Comparison of ENCODE assay signal across 3 cellular contexts in the genomic region with DNA sequence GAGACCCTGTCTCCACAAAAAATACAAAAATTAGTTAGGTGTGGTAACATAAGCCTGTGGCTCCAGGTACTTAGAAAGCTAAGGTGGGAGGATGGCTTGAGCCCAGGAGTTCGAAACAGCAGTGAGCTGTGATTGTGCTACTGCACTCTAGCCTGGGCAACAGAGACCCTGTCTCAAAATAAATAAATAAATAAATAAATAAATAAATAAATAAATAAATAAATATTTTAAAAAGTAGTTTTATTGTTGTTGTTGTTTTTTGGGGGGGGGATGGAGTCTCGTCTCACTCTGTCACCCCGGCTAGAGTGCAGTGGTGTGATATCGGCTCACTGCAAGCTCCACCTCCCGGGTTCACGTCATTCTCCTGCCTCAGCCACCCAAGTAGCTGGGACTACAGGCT. TPM values are rescaled to one million over a fixed set of nuclear protein-coding genes. Genes with fewer than 3 reads are reported as not detected.
A peak's percentile ranks its signal among the peaks of the same experiment; 100 is the strongest.
DNase-seq lines count a peak whose midpoint lies in the region; ATAC-seq, FAIRE-seq and TF ChIP-seq lines count a peak whose summit lies in the region.
"Not testable (repeated sequence)": the region's sequence is repeated elsewhere in the genome, so short reads cannot be mapped to it uniquely, and the experiment has no call there.

No MANE protein-coding gene starts in this region.

- H3K27ac ChIP-seq in A549; HEK293 (ENCODE audit: extremely low read depth, low read depth, low read length): not testable (repeated sequence)

- not testable (repeated sequence) for FAIRE-seq in A549 (lab: Jason Lieb, UNC)

- WGBS in A549 (ENCODE audit: missing lambda C conversion rate): 86% methylated on average over 6 of the region's 6 CpGs

- TF ChIP-seq EP300 in A549 (IDR thresholded peaks at IDR 0.05): not testable (repeated sequence)

- TF ChIP-seq RAD21 in A549 (conservative IDR thresholded peaks at IDR 0.05 in 1 of 2, IDR thresholded peaks at IDR 0.05 in 1 of 2): not testable (repeated sequence)

- H3K36me3 ChIP-seq in HEK293 (ENCODE audit: control insufficient read depth in 2 of 2, insufficient read depth in 1 of 2, low read length in 2 of 2): not testable (repeated sequence)

- H3K4me1 Mint-ChIP-seq in WTC11: peaks cover 26% of the 10 kb centered on the region

- not testable (repeated sequence) for H3K27me3 Mint-ChIP-seq in WTC11 (ENCODE audit: low read depth)

- H3K4me1 ChIP-seq in A549; HEK293 (ENCODE audit: control insufficient read depth, insufficient read depth, low read length): not testable (repeated sequence)

- TF ChIP-seq POLR2A in A549 (IDR thresholded peaks at IDR 0.05; ENCODE audit: low read length): not testable (repeated sequence)

- H3K4me3 Mint-ChIP-seq in WTC11: not testable (repeated sequence)

- CTCF ChIA-PET in A549 (lab: Yijun Ruan, JAX); HEK293 (lab: Yijun Ruan, JAX); WTC11 (lab: Charles Lee): not testable (repeated sequence)

- not testable (repeated sequence) for H3K9me3 Mint-ChIP-seq in WTC11

- not testable (repeated sequence) for H3K4me3 ChIP-seq in A549; HEK293 (ENCODE audit: low read depth, low read length)

- not testable (repeated sequence) for DNase-seq in A549 (ENCODE audit: low read depth in 1 of 2, low spot score in 1 of 2); WTC11 (ENCODE audit: low spot score)

- H3K36me3 Mint-ChIP-seq in WTC11: not testable (repeated sequence)

- not testable (repeated sequence) for TF ChIP-seq CTCF in A549 (IDR thresholded peaks at IDR 0.05); HEK293 (tag by site-specific recombination; IDR thresholded peaks at IDR 0.05); WTC11 (IDR thresholded peaks at IDR 0.05)

- not testable (repeated sequence) for ATAC-seq in A549, WTC11

- H3K9me3 ChIP-seq in A549; HEK293 (ENCODE audit: control insufficient read depth, insufficient read depth, low read depth, low read length): not testable (repeated sequence)

- H3K27ac Mint-ChIP-seq in WTC11: not testable (repeated sequence)

- POLR2A ChIA-PET in A549 (lab: Yijun Ruan, JAX); HEK293 (lab: Yijun Ruan, JAX); WTC11 (lab: Charles Lee): not testable (repeated sequence)

- not testable (repeated sequence) for H3K4me2 ChIP-seq in A549

TF ChIP-seq in A549, 52 proteins besides CTCF, POLR2A, EP300 and RAD21:
- peak; percentile 15; the same call in 1 of the 2 replicates for TF ChIP-seq ZC3H11A (IDR thresholded peaks at IDR 0.05)

TF ChIP-seq in HEK293, 187 proteins besides CTCF, POLR2A, EP300 and RAD21 (continues in another document):
- peak; percentile 15 for TF ChIP-seq ZNF654 (tag by site-specific recombination; IDR thresholded peaks at IDR 0.05; ENCODE audit: low read depth)
- TF ChIP-seq ZNF623 (tag by site-specific recombination; IDR thresholded peaks at IDR 0.05): peak; percentile 55
- peak; percentile 79 for TF ChIP-seq ZNF426 (tag by site-specific recombination; IDR thresholded peaks at IDR 0.05)
- TF ChIP-seq ZNF664 (tag by site-specific recombination; IDR thresholded peaks at IDR 0.05): 0 out of 2 replicates have a peak, but pooled peaks have one; percentile 12
- TF ChIP-seq ZNF510 (tag by site-specific recombination; IDR thresholded peaks at IDR 0.05; ENCODE audit: insufficient replicate concordance): peak; percentile 62
- TF ChIP-seq ZXDB (tag by site-specific recombination; IDR thresholded peaks at IDR 0.05): 0 out of 2 replicates have a peak, but pooled peaks have one; percentile 17
- 0 out of 2 replicates have a peak, but pooled peaks have one; percentile 27 for TF ChIP-seq ZFP37 (tag by site-specific recombination; IDR thresholded peaks at IDR 0.05)
- TF ChIP-seq, protein P1, sequence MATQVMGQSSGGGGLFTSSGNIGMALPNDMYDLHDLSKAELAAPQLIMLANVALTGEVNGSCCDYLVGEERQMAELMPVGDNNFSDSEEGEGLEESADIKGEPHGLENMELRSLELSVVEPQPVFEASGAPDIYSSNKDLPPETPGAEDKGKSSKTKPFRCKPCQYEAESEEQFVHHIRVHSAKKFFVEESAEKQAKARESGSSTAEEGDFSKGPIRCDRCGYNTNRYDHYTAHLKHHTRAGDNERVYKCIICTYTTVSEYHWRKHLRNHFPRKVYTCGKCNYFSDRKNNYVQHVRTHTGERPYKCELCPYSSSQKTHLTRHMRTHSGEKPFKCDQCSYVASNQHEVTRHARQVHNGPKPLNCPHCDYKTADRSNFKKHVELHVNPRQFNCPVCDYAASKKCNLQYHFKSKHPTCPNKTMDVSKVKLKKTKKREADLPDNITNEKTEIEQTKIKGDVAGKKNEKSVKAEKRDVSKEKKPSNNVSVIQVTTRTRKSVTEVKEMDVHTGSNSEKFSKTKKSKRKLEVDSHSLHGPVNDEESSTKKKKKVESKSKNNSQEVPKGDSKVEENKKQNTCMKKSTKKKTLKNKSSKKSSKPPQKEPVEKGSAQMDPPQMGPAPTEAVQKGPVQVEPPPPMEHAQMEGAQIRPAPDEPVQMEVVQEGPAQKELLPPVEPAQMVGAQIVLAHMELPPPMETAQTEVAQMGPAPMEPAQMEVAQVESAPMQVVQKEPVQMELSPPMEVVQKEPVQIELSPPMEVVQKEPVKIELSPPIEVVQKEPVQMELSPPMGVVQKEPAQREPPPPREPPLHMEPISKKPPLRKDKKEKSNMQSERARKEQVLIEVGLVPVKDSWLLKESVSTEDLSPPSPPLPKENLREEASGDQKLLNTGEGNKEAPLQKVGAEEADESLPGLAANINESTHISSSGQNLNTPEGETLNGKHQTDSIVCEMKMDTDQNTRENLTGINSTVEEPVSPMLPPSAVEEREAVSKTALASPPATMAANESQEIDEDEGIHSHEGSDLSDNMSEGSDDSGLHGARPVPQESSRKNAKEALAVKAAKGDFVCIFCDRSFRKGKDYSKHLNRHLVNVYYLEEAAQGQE (tag by site-specific recombination; IDR thresholded peaks at IDR 0.05): peak; percentile 51; the same call in 1 of the 2 replicates
- peak; percentile 52 for TF ChIP-seq ZBTB8A (tag by site-specific recombination; IDR thresholded peaks at IDR 0.05)
- TF ChIP-seq ZNF555 (tag by site-specific recombination; conservative IDR thresholded peaks at IDR 0.05): peak; percentile 73
- 0 out of 2 replicates have a peak, but pooled peaks have one; percentile 15 for TF ChIP-seq ZNF558 (tag by site-specific recombination; IDR thresholded peaks at IDR 0.05)

TF ChIP-seq in WTC11, 78 proteins besides CTCF, POLR2A, EP300 and RAD21:
- TF ChIP-seq HMGA2 (CRISPR knock-in tag; IDR thresholded peaks at IDR 0.05): peak; percentile 14; the same call in 1 of the 2 replicates

RNA-seq across cellular contexts. Expression of a gene that starts 33.4 kb away (rescaled TPM):
- 16.1 and 21.0 TPM in 2 replicates for polyA plus RNA-seq in A549 (2011; rRNA removed)
- 4.5 and 5.2 TPM in 2 replicates for polyA plus RNA-seq in A549 (2012; cell fraction: cytosol; rRNA removed)
- polyA plus RNA-seq in A549 (2012; cell fraction: nucleus; rRNA removed): 2.7 and 4.5 TPM in 2 replicates
- polyA plus RNA-seq in A549 (2017; fragmentation: RNase III; extraction: RNeasy Plus Mini Kit Qiagen cat#74134 plus additional on column Dnase treatment): 6.7 to 8.3 TPM (median 8.0 TPM) in 3 replicates
- 42.7 and 43.3 TPM in 2 replicates for polyA minus RNA-seq in A549 (2011; rRNA and poly(A)+ RNA removed)
- 87.5 to 107 TPM (median 89.5 TPM) in 3 replicates for total RNA-seq in WTC11 (2021)
